9 cellular contexts compared by ENCODE assay signal in the genomic region with DNA sequence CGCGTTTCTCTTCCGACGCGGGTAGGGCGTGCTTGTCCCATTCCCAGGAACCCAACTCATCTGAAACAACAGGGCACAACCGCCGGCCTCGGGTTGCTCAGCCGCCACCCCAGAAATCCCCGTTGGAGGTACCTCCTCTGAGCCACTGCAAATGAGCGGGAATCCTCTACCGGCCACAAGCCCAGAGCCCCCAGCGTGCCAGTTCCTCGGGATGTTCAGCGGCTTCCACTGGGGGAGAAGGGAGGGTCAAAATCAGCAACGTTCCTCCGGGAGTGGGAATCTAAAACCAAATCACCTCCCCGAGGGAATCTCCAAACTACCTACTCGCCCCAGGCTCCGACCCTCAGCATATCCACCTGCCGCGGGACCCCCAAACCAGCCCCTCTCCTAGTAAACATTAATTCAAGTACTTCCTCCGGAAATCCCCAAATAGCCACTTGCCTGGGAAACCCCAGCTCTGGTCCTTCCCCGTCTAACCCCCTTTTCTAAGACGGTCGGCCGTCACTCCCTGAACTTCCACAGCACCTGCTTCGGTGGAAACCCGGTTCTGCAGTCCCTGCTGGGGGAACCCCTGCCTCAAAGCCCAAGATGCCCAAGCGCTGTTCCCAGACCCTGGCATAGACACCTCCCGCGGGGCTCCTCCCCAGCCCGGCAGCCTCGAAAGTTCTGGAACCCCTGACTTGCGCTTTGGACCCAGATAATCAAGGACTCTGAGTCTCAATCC. TPM values are rescaled to one million over a fixed set of nuclear protein-coding genes. Genes with fewer than 3 reads are reported as not detected.
DNase-seq lines count a peak whose midpoint lies in the region; ATAC-seq, FAIRE-seq and TF ChIP-seq lines count a peak whose summit lies in the region.
"Had no signal": no experiment of that assay in that cellular context is flagged by ENCODE, and none has a peak within 500 bp of the region (broad histone marks: within the 10 kb centered on the region; RNA-seq: fewer than 3 reads in every experiment).

No MANE protein-coding gene starts in this region.

- H3K4me1 ChIP-seq in HUES48 (ENCODE audit: control insufficient read depth, insufficient read depth, low read length): peaks cover 30% of the 10 kb centered on the region
- peaks cover 15% of the 10 kb centered on the region for H3K4me1 ChIP-seq in endodermal cell (ENCODE audit: control insufficient read depth, insufficient read depth, low read length)
- H3K4me1 ChIP-seq in skeletal muscle satellite cell (ENCODE audit: control insufficient read depth, insufficient read depth, low read length): peaks cover 46% of the 10 kb centered on the region

- no peak for FAIRE-seq in GM12892 (lab: Jason Lieb, UNC)

- peaks cover 50% of the 10 kb centered on the region for H3K27me3 Mint-ChIP-seq in endodermal cell (ENCODE audit: insufficient read depth)

- H3K9me3 ChIP-seq in HUES48 (ENCODE audit: control insufficient read depth, insufficient read depth, low read length): no peaks in the 10 kb centered on the region
- no peaks in the 10 kb centered on the region for H3K9me3 ChIP-seq in endodermal cell (ENCODE audit: control insufficient read depth, low read length)
- H3K9me3 ChIP-seq in skeletal muscle satellite cell (replicated peaks; ENCODE audit: low read length): no peaks in the 10 kb centered on the region

- no peaks in the 10 kb centered on the region for H3K36me3 ChIP-seq in HUES48 (ENCODE audit: control insufficient read depth, insufficient read depth, low read length)
- no peaks in the 10 kb centered on the region for H3K36me3 ChIP-seq in endodermal cell (ENCODE audit: control insufficient read depth, insufficient read depth, low read length)
- peaks cover 20% of the 10 kb centered on the region for H3K36me3 ChIP-seq in skeletal muscle satellite cell (ENCODE audit: insufficient read depth, low read length)

- DNase-seq in GM12892 (ENCODE audit: insufficient read length) (peak; percentile 41), endodermal cell (peak; percentile 52), globus pallidus (ENCODE audit: low spot score) (no peak), NCI-H526 treated with DMSO at 0.1 percent for 48 hours (lab: John Stamatoyannopoulos, UW) (no peak), NCI-H2081 treated with DMSO at 0.1 percent for 48 hours (lab: John Stamatoyannopoulos, UW) (no peak)

- H3K4me3 ChIP-seq in HUES48 (ENCODE audit: low read depth, low read length): peak overlapping the region; percentile 54
- H3K4me3 ChIP-seq in endodermal cell (ENCODE audit: low read length): peak overlapping the region; percentile 80
- peak overlapping the region; percentile 82 for H3K4me3 ChIP-seq in skeletal muscle satellite cell (ENCODE audit: low read length)

- no peak overlapping the region for H3K9ac ChIP-seq in HUES48 (ENCODE audit: low read depth, low read length)
- no peak overlapping the region for H3K9ac ChIP-seq in endodermal cell (ENCODE audit: extremely low read depth, low read length, poor library complexity, severe bottlenecking)
- peak overlapping the region; percentile 75 for H3K9ac ChIP-seq in skeletal muscle satellite cell (ENCODE audit: low read depth, low read length)

- H3K27ac Mint-ChIP-seq in endodermal cell: no peak overlapping the region

- H3K27ac ChIP-seq in HUES48 (ENCODE audit: low read depth, low read length) (no peak overlapping the region), endodermal cell (ENCODE audit: low read depth, low read length) (no peak overlapping the region)

- H3K4me3 Mint-ChIP-seq in endodermal cell: peak overlapping the region; percentile 62

- peak overlapping the region; percentile 92 for H3K4me2 ChIP-seq in skeletal muscle satellite cell (ENCODE audit: low read length)

- H3K9me3 Mint-ChIP-seq in endodermal cell: no peaks in the 10 kb centered on the region

- peak; percentile 29 for ATAC-seq in GM21381 (IDR thresholded peaks at IDR 0.05; ENCODE audit: unreplicated experiment)

- H3K27me3 ChIP-seq in HUES48 (ENCODE audit: control insufficient read depth, insufficient read depth, low read length): peaks cover 63% of the 10 kb centered on the region
- H3K27me3 ChIP-seq in endodermal cell (ENCODE audit: control insufficient read depth, insufficient read depth, low read length, poor library complexity, severe bottlenecking): peaks cover 34% of the 10 kb centered on the region
- H3K27me3 ChIP-seq in skeletal muscle satellite cell (ENCODE audit: control insufficient read depth, insufficient read depth, low read length): no peaks in the 10 kb centered on the region

- H3K4me1 Mint-ChIP-seq in endodermal cell: peaks cover 25% of the 10 kb centered on the region

- H3K36me3 Mint-ChIP-seq in endodermal cell (ENCODE audit: low read depth): peaks cover 2% of the 10 kb centered on the region

- whole genome bisulfite sequencing in endodermal cell (ENCODE audit: insufficient coverage in 1 of 2, insufficient read length in 1 of 2), 2 experiments: 21 to 24% methylated on average over 18 to 36 of the region's 36 CpGs

- no peak for TF ChIP-seq POLR2A in GM12892 (IDR thresholded peaks at IDR 0.05; ENCODE audit: low read depth, low read length)

- no peak for TF ChIP-seq CTCF in endodermal cell (conservative IDR thresholded peaks at IDR 0.05)

RNA-seq across cellular contexts. Expression of gene OXTR, which starts 0.9 kb away (rescaled TPM):
- 3.6 TPM for polyA plus RNA-seq in GM12892 (2012; ENCODE audit: missing spikeins)
- total RNA-seq in endodermal cell: 10 to 100 TPM; 10.6 to 13.1 TPM
- 8.5 TPM for polyA plus RNA-seq in endodermal cell (2013, experiment 1 of 2)
- polyA plus RNA-seq in endodermal cell (2013, experiment 2 of 2): 10.4 TPM
- total RNA-seq in skeletal muscle satellite cell (2012; rRNA removed): 0.25 and 0.66 TPM in 2 replicates

RNA-seq across cellular contexts. Expression of gene CAV3, which starts 34.9 kb away (rescaled TPM):
- polyA plus RNA-seq in GM12892 (2012; ENCODE audit: missing spikeins): not detected
- not detected for total RNA-seq in endodermal cell
- not detected for polyA plus RNA-seq in endodermal cell (2013, experiment 1 of 2)
- polyA plus RNA-seq in endodermal cell (2013, experiment 2 of 2): not detected
- total RNA-seq in skeletal muscle satellite cell (2012; rRNA removed): 0.51 and 6.3 TPM in 2 replicates
- total RNA-seq: T-helper 2 cell treated with Interferon-gamma antibody and Interleukin-4, amounts not matched to agents 100 ng/mL and 5 ng/mL, for 36 hours had no signal

Comparison
In these comparisons a context has a peak if more than half of its experiments do, and no peak if none do; other contexts are left out.
1. DNase-seq: peak in GM12892 (single experiment) and endodermal cell (single experiment); none in globus pallidus (single experiment), NCI-H526 treated with DMSO at 0.1 percent for 48 hours (single experiment) and NCI-H2081 treated with DMSO at 0.1 percent for 48 hours (single experiment).
2. Peak in every context shown above with its lines, with median percentiles within 50 percentile points of each other: H3K4me3 ChIP-seq.